ENCODE assay signal across 13 cellular contexts in the genomic region with DNA sequence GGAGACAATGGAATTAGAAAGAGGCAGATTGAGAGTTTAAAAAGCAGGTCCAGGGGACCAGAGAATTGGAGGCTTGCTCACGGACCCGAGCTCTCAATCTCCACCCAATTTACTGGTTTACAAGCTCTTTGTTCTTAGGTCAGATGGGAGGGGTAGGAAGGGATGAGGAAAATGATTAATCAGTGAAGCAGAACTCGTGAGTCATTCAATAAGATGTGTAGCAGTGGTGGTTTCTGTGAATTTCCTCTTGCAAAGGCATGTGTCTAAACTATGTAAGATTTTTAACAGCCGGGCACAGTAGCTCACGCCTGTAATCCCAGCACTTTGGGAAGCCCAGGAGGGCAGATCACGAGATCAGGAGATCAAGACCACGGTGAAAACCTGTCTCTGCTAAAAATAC. TPM values are rescaled to one million over a fixed set of nuclear protein-coding genes. Genes with fewer than 3 reads are reported as not detected.
DNase-seq lines count a peak whose midpoint lies in the region; TF ChIP-seq lines count a peak whose summit lies in the region.
"Not testable (repeated sequence)": the region's sequence is repeated elsewhere in the genome, so short reads cannot be mapped to it uniquely, and the experiment has no call there.
"Had no signal": no experiment of that assay in that cellular context is flagged by ENCODE, and none has a peak within 500 bp of the region (broad histone marks: within the 10 kb centered on the region; RNA-seq: fewer than 3 reads in every experiment).

No MANE protein-coding gene starts in this region.

- not testable (repeated sequence) for H3K36me3 ChIP-seq in OCI-LY3 (replicated peaks; ENCODE audit: low read depth, low read length)

- H3K9me3 ChIP-seq in OCI-LY3 (ENCODE audit: insufficient read depth, low read length), result not testable (repeated sequence)

- H3K4me2 ChIP-seq in OCI-LY3 (ENCODE audit: low read length), result 0 out of 2 replicates have a peak overlapping the region, but pooled peaks have one; percentile 14

- not testable (repeated sequence) for H4K20me1 ChIP-seq in OCI-LY3 (ENCODE audit: insufficient read depth, low read length)

- not testable (repeated sequence) for TF ChIP-seq CTCF in OCI-LY3 (IDR thresholded peaks at IDR 0.05; ENCODE audit: low read depth, low read length)

- not testable (repeated sequence) for H2AFZ ChIP-seq in OCI-LY3 (ENCODE audit: low read depth, low read length)

- H3K27ac ChIP-seq in OCI-LY3 (ENCODE audit: low read length), result not testable (repeated sequence)
- H3K27ac ChIP-seq in epithelial cell of prostate, result peak overlapping the region; percentile 66

- not testable (repeated sequence) for H3K27me3 ChIP-seq in OCI-LY3 (ENCODE audit: low read depth, low read length)

- not testable (repeated sequence) for H3K4me1 ChIP-seq in OCI-LY3 (ENCODE audit: low read length)

- DNase-seq in EH (ENCODE audit: low read depth), result peak; percentile 73
- peak; percentile 0 for DNase-seq in KG1 (lab: John Stamatoyannopoulos, UW)
- DNase-seq in T1000 (lab: John Stamatoyannopoulos, UW), result peak; percentile 1
- DNase-seq in epithelial cell of prostate (ENCODE audit: low read depth, low spot score), result peak; percentile 22
- peak; percentile 68 for DNase-seq in glomerular visceral epithelial cell (ENCODE audit: extremely low spot score)
- DNase-seq in renal cortical epithelial cell (ENCODE audit: low read depth), result peak; percentile 74

- not testable (repeated sequence) for H3K79me2 ChIP-seq in OCI-LY3 (ENCODE audit: low read length)

- H3K4me3 ChIP-seq in OCI-LY3 (ENCODE audit: low read length), result not testable (repeated sequence)

- not testable (repeated sequence) for H3K9ac ChIP-seq in OCI-LY3 (ENCODE audit: low read length)

RNA-seq across cellular contexts. Expression of a gene that starts 58.4 kb away (rescaled TPM):
- total RNA-seq in renal cortical epithelial cell, result not detected in 2 replicates
- total RNA-seq: A172; CD4-positive, CD25-positive, alpha-beta regulatory T cell; CD8-positive, alpha-beta memory T cell; GM23338; H7; HepG2 had no signal

Comparison
In these comparisons a context has a peak if more than half of its experiments do, and no peak if none do; other contexts are left out.
1. DNase-seq: peak in every context shown above with its lines; median percentile 74 in renal cortical epithelial cell; 73 in EH; 68 in glomerular visceral epithelial cell; 22 in epithelial cell of prostate; 1 in T1000; 0 in KG1.